In the genomic region with DNA sequence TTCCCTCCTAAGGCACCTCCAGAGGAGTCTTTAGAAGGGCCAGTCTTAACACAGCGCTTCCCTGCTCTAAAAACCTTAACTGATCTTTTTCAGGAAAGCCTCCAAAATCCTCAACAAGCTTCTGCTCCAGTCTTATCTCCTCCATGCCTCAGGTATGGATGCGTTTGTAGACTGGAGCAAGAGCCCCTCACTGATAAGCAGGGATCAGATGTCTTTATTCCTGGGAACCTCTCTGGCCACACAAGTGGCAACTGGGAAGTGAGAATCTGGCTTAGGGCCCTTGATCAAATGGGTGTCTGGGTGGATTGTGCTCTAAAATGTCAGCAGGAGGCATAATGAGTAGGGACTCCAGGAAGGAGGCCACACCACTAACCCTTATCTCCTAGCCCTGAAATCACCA, we compare ENCODE assay signal across 1 cellular context.
TF ChIP-seq lines count a peak whose summit lies in the region.

No MANE protein-coding gene starts in this region.

TF ChIP-seq in WTC11, 78 proteins besides CTCF, POLR2A, EP300 and RAD21 (continued from another document):
- TF ChIP-seq, protein P1, sequence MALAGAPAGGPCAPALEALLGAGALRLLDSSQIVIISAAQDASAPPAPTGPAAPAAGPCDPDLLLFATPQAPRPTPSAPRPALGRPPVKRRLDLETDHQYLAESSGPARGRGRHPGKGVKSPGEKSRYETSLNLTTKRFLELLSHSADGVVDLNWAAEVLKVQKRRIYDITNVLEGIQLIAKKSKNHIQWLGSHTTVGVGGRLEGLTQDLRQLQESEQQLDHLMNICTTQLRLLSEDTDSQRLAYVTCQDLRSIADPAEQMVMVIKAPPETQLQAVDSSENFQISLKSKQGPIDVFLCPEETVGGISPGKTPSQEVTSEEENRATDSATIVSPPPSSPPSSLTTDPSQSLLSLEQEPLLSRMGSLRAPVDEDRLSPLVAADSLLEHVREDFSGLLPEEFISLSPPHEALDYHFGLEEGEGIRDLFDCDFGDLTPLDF (CRISPR knock-in tag; IDR thresholded peaks at IDR 0.05): no peak
- TF ChIP-seq ZNF671 (CRISPR knock-in tag; IDR thresholded peaks at IDR 0.05) (no peak), ZNF396 (CRISPR knock-in tag; IDR thresholded peaks at IDR 0.05; ENCODE audit: borderline replicate concordance) (no peak), SMAD3 (CRISPR knock-in tag; IDR thresholded peaks at IDR 0.05; ENCODE audit: borderline replicate concordance) (no peak), HMGA2 (CRISPR knock-in tag; IDR thresholded peaks at IDR 0.05) (no peak), JUN (CRISPR knock-in tag; IDR thresholded peaks at IDR 0.05) (no peak)
- TF ChIP-seq, protein P2, sequence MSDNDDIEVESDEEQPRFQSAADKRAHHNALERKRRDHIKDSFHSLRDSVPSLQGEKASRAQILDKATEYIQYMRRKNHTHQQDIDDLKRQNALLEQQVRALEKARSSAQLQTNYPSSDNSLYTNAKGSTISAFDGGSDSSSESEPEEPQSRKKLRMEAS (CRISPR knock-in tag; IDR thresholded peaks at IDR 0.05): no peak
- TF ChIP-seq, protein P3, sequence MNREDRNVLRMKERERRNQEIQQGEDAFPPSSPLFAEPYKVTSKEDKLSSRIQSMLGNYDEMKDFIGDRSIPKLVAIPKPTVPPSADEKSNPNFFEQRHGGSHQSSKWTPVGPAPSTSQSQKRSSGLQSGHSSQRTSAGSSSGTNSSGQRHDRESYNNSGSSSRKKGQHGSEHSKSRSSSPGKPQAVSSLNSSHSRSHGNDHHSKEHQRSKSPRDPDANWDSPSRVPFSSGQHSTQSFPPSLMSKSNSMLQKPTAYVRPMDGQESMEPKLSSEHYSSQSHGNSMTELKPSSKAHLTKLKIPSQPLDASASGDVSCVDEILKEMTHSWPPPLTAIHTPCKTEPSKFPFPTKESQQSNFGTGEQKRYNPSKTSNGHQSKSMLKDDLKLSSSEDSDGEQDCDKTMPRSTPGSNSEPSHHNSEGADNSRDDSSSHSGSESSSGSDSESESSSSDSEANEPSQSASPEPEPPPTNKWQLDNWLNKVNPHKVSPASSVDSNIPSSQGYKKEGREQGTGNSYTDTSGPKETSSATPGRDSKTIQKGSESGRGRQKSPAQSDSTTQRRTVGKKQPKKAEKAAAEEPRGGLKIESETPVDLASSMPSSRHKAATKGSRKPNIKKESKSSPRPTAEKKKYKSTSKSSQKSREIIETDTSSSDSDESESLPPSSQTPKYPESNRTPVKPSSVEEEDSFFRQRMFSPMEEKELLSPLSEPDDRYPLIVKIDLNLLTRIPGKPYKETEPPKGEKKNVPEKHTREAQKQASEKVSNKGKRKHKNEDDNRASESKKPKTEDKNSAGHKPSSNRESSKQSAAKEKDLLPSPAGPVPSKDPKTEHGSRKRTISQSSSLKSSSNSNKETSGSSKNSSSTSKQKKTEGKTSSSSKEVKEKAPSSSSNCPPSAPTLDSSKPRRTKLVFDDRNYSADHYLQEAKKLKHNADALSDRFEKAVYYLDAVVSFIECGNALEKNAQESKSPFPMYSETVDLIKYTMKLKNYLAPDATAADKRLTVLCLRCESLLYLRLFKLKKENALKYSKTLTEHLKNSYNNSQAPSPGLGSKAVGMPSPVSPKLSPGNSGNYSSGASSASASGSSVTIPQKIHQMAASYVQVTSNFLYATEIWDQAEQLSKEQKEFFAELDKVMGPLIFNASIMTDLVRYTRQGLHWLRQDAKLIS (CRISPR knock-in tag; IDR thresholded peaks at IDR 0.05; ENCODE audit: borderline replicate concordance): no peak
